1 cellular context compared by ENCODE assay signal in genomic region chr2:3423492-3424170, GRCh38.
A peak's percentile ranks its signal among the peaks of the same experiment; 100 is the strongest.
TF ChIP-seq lines count a peak whose summit lies in the region.

No MANE protein-coding gene starts in this region.

TF ChIP-seq in HepG2, 621 proteins besides CTCF, POLR2A, EP300 and RAD21 (continued from another document and continues in another):
- TF ChIP-seq ZNF292 (CRISPR knock-in tag; IDR thresholded peaks at IDR 0.05; ENCODE audit: borderline replicate concordance, low read depth), result no peak
- no peak for TF ChIP-seq HNRNPH1 (optimal IDR thresholded peaks at IDR 0.05; ENCODE audit: low read depth, low read length)
- TF ChIP-seq KLF13 (CRISPR knock-in tag; IDR thresholded peaks at IDR 0.05), result no peak
- no peak for TF ChIP-seq MATR3 (CRISPR knock-in tag; IDR thresholded peaks at IDR 0.05)
- TF ChIP-seq ZSCAN29 (CRISPR knock-in tag; conservative IDR thresholded peaks at IDR 0.05), result 0 out of 2 replicates have a peak, but pooled peaks have one; percentile 44
- no peak for TF ChIP-seq ISX (CRISPR knock-in tag; conservative IDR thresholded peaks at IDR 0.05)
- TF ChIP-seq RBM39 (IDR thresholded peaks at IDR 0.05; ENCODE audit: low read depth, low read length, poor library complexity, severe bottlenecking), result no peak
- no peak for TF ChIP-seq GATAD1 (CRISPR knock-in tag; IDR thresholded peaks at IDR 0.05)
- TF ChIP-seq SP2 (CRISPR knock-in tag; IDR thresholded peaks at IDR 0.05), result no peak
- TF ChIP-seq NFAT5 (CRISPR knock-in tag; IDR thresholded peaks at IDR 0.05), result no peak
- TF ChIP-seq E2F5 (CRISPR knock-in tag; conservative IDR thresholded peaks at IDR 0.05), result 0 out of 2 replicates have a peak, but pooled peaks have one; percentile 72
- TF ChIP-seq, protein P1, sequence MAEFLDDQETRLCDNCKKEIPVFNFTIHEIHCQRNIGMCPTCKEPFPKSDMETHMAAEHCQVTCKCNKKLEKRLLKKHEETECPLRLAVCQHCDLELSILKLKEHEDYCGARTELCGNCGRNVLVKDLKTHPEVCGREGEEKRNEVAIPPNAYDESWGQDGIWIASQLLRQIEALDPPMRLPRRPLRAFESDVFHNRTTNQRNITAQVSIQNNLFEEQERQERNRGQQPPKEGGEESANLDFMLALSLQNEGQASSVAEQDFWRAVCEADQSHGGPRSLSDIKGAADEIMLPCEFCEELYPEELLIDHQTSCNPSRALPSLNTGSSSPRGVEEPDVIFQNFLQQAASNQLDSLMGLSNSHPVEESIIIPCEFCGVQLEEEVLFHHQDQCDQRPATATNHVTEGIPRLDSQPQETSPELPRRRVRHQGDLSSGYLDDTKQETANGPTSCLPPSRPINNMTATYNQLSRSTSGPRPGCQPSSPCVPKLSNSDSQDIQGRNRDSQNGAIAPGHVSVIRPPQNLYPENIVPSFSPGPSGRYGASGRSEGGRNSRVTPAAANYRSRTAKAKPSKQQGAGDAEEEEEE (CRISPR knock-in tag; IDR thresholded peaks at IDR 0.05; ENCODE audit: borderline replicate concordance), result no peak
- TF ChIP-seq HIVEP1 (CRISPR knock-in tag; IDR thresholded peaks at IDR 0.05), result 0 out of 2 replicates have a peak, but pooled peaks have one; percentile 26
- TF ChIP-seq, protein P2, sequence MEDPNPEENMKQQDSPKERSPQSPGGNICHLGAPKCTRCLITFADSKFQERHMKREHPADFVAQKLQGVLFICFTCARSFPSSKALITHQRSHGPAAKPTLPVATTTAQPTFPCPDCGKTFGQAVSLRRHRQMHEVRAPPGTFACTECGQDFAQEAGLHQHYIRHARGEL (CRISPR knock-in tag; IDR thresholded peaks at IDR 0.05), result no peak
- TF ChIP-seq DRAP1 (CRISPR knock-in tag; IDR thresholded peaks at IDR 0.05), result no peak
- no peak for TF ChIP-seq WIZ (CRISPR knock-in tag; IDR thresholded peaks at IDR 0.05)
- no peak for TF ChIP-seq RERE (CRISPR knock-in tag; IDR thresholded peaks at IDR 0.05; ENCODE audit: low read depth)
- peak; percentile 45; the same call in 1 of the 2 replicates for TF ChIP-seq GATAD2A (CRISPR knock-in tag; IDR thresholded peaks at IDR 0.05)
- TF ChIP-seq, protein P3, sequence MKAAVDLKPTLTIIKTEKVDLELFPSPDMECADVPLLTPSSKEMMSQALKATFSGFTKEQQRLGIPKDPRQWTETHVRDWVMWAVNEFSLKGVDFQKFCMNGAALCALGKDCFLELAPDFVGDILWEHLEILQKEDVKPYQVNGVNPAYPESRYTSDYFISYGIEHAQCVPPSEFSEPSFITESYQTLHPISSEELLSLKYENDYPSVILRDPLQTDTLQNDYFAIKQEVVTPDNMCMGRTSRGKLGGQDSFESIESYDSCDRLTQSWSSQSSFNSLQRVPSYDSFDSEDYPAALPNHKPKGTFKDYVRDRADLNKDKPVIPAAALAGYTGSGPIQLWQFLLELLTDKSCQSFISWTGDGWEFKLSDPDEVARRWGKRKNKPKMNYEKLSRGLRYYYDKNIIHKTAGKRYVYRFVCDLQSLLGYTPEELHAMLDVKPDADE (CRISPR knock-in tag; IDR thresholded peaks at IDR 0.05), result no peak
- no peak; the same call in 1 of the 2 replicates for TF ChIP-seq ZNF331 (CRISPR knock-in tag; IDR thresholded peaks at IDR 0.05)
- no peak for TF ChIP-seq ZBTB14 (CRISPR knock-in tag; IDR thresholded peaks at IDR 0.05)
- TF ChIP-seq MZF1 (CRISPR knock-in tag; IDR thresholded peaks at IDR 0.05; ENCODE audit: borderline replicate concordance), result no peak
- TF ChIP-seq REL (CRISPR knock-in tag; conservative IDR thresholded peaks at IDR 0.05), result no peak
- TF ChIP-seq ZNF777 (CRISPR knock-in tag; IDR thresholded peaks at IDR 0.05), result no peak
- 0 out of 2 replicates have a peak, but pooled peaks have one; percentile 21 for TF ChIP-seq TFE3 (CRISPR knock-in tag; IDR thresholded peaks at IDR 0.05)
- TF ChIP-seq NR2C2 (CRISPR knock-in tag; IDR thresholded peaks at IDR 0.05; ENCODE audit: borderline replicate concordance), result 0 out of 2 replicates have a peak, but pooled peaks have one; percentile 19
- TF ChIP-seq, protein P4, sequence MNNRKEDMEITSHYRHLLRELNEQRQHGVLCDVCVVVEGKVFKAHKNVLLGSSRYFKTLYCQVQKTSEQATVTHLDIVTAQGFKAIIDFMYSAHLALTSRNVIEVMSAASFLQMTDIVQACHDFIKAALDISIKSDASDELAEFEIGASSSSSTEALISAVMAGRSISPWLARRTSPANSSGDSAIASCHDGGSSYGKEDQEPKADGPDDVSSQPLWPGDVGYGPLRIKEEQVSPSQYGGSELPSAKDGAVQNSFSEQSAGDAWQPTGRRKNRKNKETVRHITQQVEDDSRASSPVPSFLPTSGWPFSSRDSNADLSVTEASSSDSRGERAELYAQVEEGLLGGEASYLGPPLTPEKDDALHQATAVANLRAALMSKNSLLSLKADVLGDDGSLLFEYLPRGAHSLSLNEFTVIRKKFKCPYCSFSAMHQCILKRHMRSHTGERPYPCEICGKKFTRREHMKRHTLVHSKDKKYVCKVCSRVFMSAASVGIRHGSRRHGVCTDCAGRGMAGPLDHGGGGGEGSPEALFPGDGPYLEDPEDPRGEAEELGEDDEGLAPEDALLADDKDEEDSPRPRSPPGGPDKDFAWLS (CRISPR knock-in tag; IDR thresholded peaks at IDR 0.05; ENCODE audit: borderline replicate concordance), result no peak
- TF ChIP-seq ZNF367 (CRISPR knock-in tag; IDR thresholded peaks at IDR 0.05; ENCODE audit: borderline replicate concordance), result no peak
- no peak for TF ChIP-seq POGK (CRISPR knock-in tag; conservative IDR thresholded peaks at IDR 0.05)
